ENCODE assay signal across 1 cellular context in the genomic region with DNA sequence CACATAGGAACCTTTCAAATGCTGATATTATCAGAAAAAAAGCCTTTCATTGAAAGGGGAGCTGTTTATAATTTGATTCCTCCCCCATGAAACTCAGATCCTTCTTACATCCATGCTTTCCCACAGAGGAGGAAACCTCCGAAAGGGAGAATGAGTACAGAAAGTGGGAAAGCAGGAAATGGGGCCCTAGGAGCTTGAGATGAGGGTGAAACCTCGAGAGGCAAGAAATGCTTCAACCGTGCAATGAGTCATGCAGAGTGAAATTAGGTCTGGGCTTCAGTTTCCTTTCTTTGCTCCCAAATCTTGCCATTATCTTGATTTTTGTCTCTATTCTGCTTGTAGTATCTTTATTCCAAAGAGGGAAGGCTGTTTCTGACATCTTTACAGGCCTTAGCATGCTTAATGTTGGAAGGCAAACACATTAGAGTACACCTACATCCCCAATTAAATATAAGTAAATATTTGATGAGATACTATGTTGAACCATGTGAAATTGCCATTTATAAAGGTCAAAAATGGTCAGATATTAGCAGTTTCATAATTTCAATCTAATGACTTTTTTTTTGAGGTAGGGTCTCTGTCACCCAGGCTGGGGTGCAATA.
TF ChIP-seq lines count a peak whose summit lies in the region.

No MANE protein-coding gene starts in this region.

TF ChIP-seq in HCT116, 20 proteins besides CTCF, POLR2A, EP300 and RAD21 (continued from another document):
- TF ChIP-seq YY1 (IDR thresholded peaks at IDR 0.05; ENCODE audit: extremely low read depth, insufficient replicate concordance, low read depth, low read length) (no peak), ZNF274 (IDR thresholded peaks at IDR 0.05; ENCODE audit: low read depth, low read length) (no peak), SP1 (IDR thresholded peaks at IDR 0.05; ENCODE audit: low read depth) (no peak), EZH2phosphoT487 (IDR thresholded peaks at IDR 0.05; ENCODE audit: borderline replicate concordance) (no peak), POLR2AphosphoS5 (IDR thresholded peaks at IDR 0.05; ENCODE audit: low read depth, low read length) (no peak)
- TF ChIP-seq, protein P1, sequence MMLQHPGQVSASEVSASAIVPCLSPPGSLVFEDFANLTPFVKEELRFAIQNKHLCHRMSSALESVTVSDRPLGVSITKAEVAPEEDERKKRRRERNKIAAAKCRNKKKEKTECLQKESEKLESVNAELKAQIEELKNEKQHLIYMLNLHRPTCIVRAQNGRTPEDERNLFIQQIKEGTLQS (IDR thresholded peaks at IDR 0.05): no peak
- TF ChIP-seq, protein P2, sequence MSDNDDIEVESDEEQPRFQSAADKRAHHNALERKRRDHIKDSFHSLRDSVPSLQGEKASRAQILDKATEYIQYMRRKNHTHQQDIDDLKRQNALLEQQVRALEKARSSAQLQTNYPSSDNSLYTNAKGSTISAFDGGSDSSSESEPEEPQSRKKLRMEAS (IDR thresholded peaks at IDR 0.05): no peak
